Comparison of ENCODE assay signal across 7 cellular contexts in genomic region chr5:151094054-151094858, GRCh38. TPM values are rescaled to one million over a fixed set of nuclear protein-coding genes. Genes with fewer than 3 reads are reported as not detected.
DNase-seq lines count a peak whose midpoint lies in the region; ATAC-seq and TF ChIP-seq lines count a peak whose summit lies in the region.

No MANE protein-coding gene starts in this region.

- ATAC-seq in GM19025 (IDR thresholded peaks at IDR 0.05; ENCODE audit: low read depth, unreplicated experiment), result peak; percentile 65
- peak; percentile 75 for ATAC-seq in HG03025 (IDR thresholded peaks at IDR 0.05; ENCODE audit: low FRiP score, unreplicated experiment)
- peak; percentile 83 for ATAC-seq in T-helper 17 cell
- peak; percentile 55 for ATAC-seq in central memory CD8-positive, alpha-beta T cell (replicated peaks; ENCODE audit: extremely low read depth, poor library complexity, severe bottlenecking)

- H3K4me1 Mint-ChIP-seq in T-helper 17 cell (peaks cover 40% of the 10 kb centered on the region), osteocyte (ENCODE audit: unreplicated experiment) (peaks cover 42% of the 10 kb centered on the region)
- peaks cover 66% of the 10 kb centered on the region for H3K4me1 Mint-ChIP-seq in central memory CD8-positive, alpha-beta T cell

- peak overlapping the region; percentile 96 for H3K27ac Mint-ChIP-seq in T-helper 17 cell
- H3K27ac Mint-ChIP-seq in central memory CD8-positive, alpha-beta T cell (ENCODE audit: low read depth), result peak overlapping the region; percentile 95
- H3K27ac Mint-ChIP-seq in osteocyte (ENCODE audit: unreplicated experiment), result peak overlapping the region; percentile 81

- no peak for TF ChIP-seq CTCF in osteocyte (IDR thresholded peaks at IDR 0.05)

- H3K9me3 ChIP-seq in T-helper 17 cell (ENCODE audit: control insufficient read depth, low read length, poor library complexity, severe bottlenecking), result no peaks in the 10 kb centered on the region

- no peaks in the 10 kb centered on the region for H3K36me3 Mint-ChIP-seq in T-helper 17 cell (ENCODE audit: low read depth)
- peaks cover 8% of the 10 kb centered on the region for H3K36me3 Mint-ChIP-seq in central memory CD8-positive, alpha-beta T cell (ENCODE audit: insufficient read depth)
- H3K36me3 Mint-ChIP-seq in osteocyte (ENCODE audit: unreplicated experiment), result no peaks in the 10 kb centered on the region

- H3K9me3 Mint-ChIP-seq in central memory CD8-positive, alpha-beta T cell, result no peaks in the 10 kb centered on the region
- no peaks in the 10 kb centered on the region for H3K9me3 Mint-ChIP-seq in osteocyte (ENCODE audit: unreplicated experiment)

- H3K4me3 Mint-ChIP-seq in T-helper 17 cell (peak overlapping the region; percentile 84), osteocyte (ENCODE audit: unreplicated experiment) (no peak overlapping the region)
- peak overlapping the region; percentile 69 for H3K4me3 Mint-ChIP-seq in central memory CD8-positive, alpha-beta T cell

- DNase-seq in T-helper 17 cell (peak; percentile 28 to 43 (median 30)), osteocyte (ENCODE audit: extremely low spot score, unreplicated experiment) (no peak), dedifferentiated amniotic fluid mesenchymal stem cell (ENCODE audit: extremely low spot score) (no peak), anterior cingulate cortex (lab: John Stamatoyannopoulos, UW) (no peak)
- DNase-seq in central memory CD8-positive, alpha-beta T cell (ENCODE audit: low spot score in 2 of 2), result peak; percentile 25 to 51

- no peaks in the 10 kb centered on the region for H3K27me3 Mint-ChIP-seq in T-helper 17 cell
- H3K27me3 Mint-ChIP-seq in central memory CD8-positive, alpha-beta T cell, result no peaks in the 10 kb centered on the region
- H3K27me3 Mint-ChIP-seq in osteocyte (ENCODE audit: unreplicated experiment), result no peaks in the 10 kb centered on the region

RNA-seq across cellular contexts. Expression of gene TNIP1, which starts 13.4 kb away (rescaled TPM):
- total RNA-seq in T-helper 17 cell (100 to 1,000 TPM; 227 to 245 TPM), osteocyte (73.5 and 85.5 TPM in 2 replicates)

Comparison
In these comparisons a context has a peak if more than half of its experiments do, and no peak if none do; other contexts are left out.
1. DNase-seq: peak in T-helper 17 cell (3 of 3) and central memory CD8-positive, alpha-beta T cell (2 of 2); none in osteocyte (single experiment), dedifferentiated amniotic fluid mesenchymal stem cell (single experiment) and anterior cingulate cortex (0 of 58).
2. Peak in every context shown above with its lines, with median percentiles within 50 percentile points of each other: ATAC-seq and H3K27ac Mint-ChIP-seq.